Comparison of ENCODE assay signal across 9 cellular contexts in genomic region chr18:22282311-22283235, GRCh38.
DNase-seq lines count a peak whose midpoint lies in the region; ATAC-seq and TF ChIP-seq lines count a peak whose summit lies in the region.
"Had no signal": no experiment of that assay in that cellular context is flagged by ENCODE, and none has a peak within 500 bp of the region (broad histone marks: within the 10 kb centered on the region; RNA-seq: fewer than 3 reads in every experiment).

No MANE protein-coding gene starts in this region.

- no peaks in the 10 kb centered on the region for H3K27me3 Mint-ChIP-seq in activated naive CD8-positive, alpha-beta T cell treated with anti-CD3 and anti-CD28 coated beads for 36 hours
- H3K27me3 Mint-ChIP-seq: activated CD4-positive, alpha-beta T cell treated with anti-CD3 and anti-CD28 coated beads, Interleukin-2, amount 10 ng/mL, durations not matched to agents 24 days and 14 days had no signal

- no peak for TF ChIP-seq CTCF in AG09309 (IDR thresholded peaks at IDR 0.05; ENCODE audit: control insufficient read depth, insufficient read depth, low read depth, low read length, missing control alignments)

- H3K4me3 ChIP-seq in AG09309 (ENCODE audit: control insufficient read depth, low read depth, low read length), result no peak overlapping the region

- peaks cover 2% of the 10 kb centered on the region for H3K9me3 Mint-ChIP-seq in activated naive CD8-positive, alpha-beta T cell treated with anti-CD3 and anti-CD28 coated beads for 36 hours
- H3K9me3 Mint-ChIP-seq: activated CD4-positive, alpha-beta T cell treated with anti-CD3 and anti-CD28 coated beads, Interleukin-2, amount 10 ng/mL, durations not matched to agents 24 days and 14 days had no signal

- DNase-seq in AG09309 (ENCODE audit: low read depth) (peak; percentile 29), Kasumi-1 (lab: John Stamatoyannopoulos, UW) (peak; percentile 60 to 67), kidney tubule cell (ENCODE audit: low spot score) (peak; percentile 93), GOT3 (lab: John Stamatoyannopoulos, UW) (no peak), GF-D8 (lab: John Stamatoyannopoulos, UW) (no peak)
- peak; percentile 3 for DNase-seq in activated naive CD8-positive, alpha-beta T cell treated with anti-CD3 and anti-CD28 coated beads for 36 hours
- DNase-seq in stimulated activated CD4-positive, alpha-beta T cell treated with anti-CD3 and anti-CD28 coated beads, Interleukin-2, amount 100 ng/mL, for 24 hours, result no peak
- DNase-seq: activated CD4-positive, alpha-beta T cell treated with anti-CD3 and anti-CD28 coated beads, Interleukin-2, amount 10 ng/mL, durations not matched to agents 24 days and 14 days had no signal

- H3K4me3 Mint-ChIP-seq in activated naive CD8-positive, alpha-beta T cell treated with anti-CD3 and anti-CD28 coated beads for 36 hours, result no peak overlapping the region
- H3K4me3 Mint-ChIP-seq: activated CD4-positive, alpha-beta T cell treated with anti-CD3 and anti-CD28 coated beads, Interleukin-2, amount 10 ng/mL, durations not matched to agents 24 days and 14 days had no signal

- H3K36me3 Mint-ChIP-seq in activated naive CD8-positive, alpha-beta T cell treated with anti-CD3 and anti-CD28 coated beads for 36 hours, result no peaks in the 10 kb centered on the region

- peak overlapping the region; percentile 76 for H3K27ac Mint-ChIP-seq in activated naive CD8-positive, alpha-beta T cell treated with anti-CD3 and anti-CD28 coated beads for 36 hours
- H3K27ac Mint-ChIP-seq: activated CD4-positive, alpha-beta T cell treated with anti-CD3 and anti-CD28 coated beads, Interleukin-2, amount 10 ng/mL, durations not matched to agents 24 days and 14 days had no signal

- no peak for ATAC-seq in GM21360 (IDR thresholded peaks at IDR 0.05; ENCODE audit: unreplicated experiment)

- peaks cover 7% of the 10 kb centered on the region for H3K4me1 Mint-ChIP-seq in activated naive CD8-positive, alpha-beta T cell treated with anti-CD3 and anti-CD28 coated beads for 36 hours
- H3K4me1 Mint-ChIP-seq: activated CD4-positive, alpha-beta T cell treated with anti-CD3 and anti-CD28 coated beads, Interleukin-2, amount 10 ng/mL, durations not matched to agents 24 days and 14 days had no signal

Comparison
In these comparisons a context has a peak if more than half of its experiments do, and no peak if none do; other contexts are left out.
1. DNase-seq: peak in AG09309 (single experiment), Kasumi-1 (2 of 2), activated naive CD8-positive, alpha-beta T cell treated with anti-CD3 and anti-CD28 coated beads for 36 hours (single experiment) and kidney tubule cell (single experiment); none in stimulated activated CD4-positive, alpha-beta T cell treated with anti-CD3 and anti-CD28 coated beads, Interleukin-2, amount 100 ng/mL, for 24 hours (0 of 2), GOT3 (single experiment) and GF-D8 (single experiment).